21 cellular contexts compared by ENCODE assay signal in genomic region chr14:104552738-104553125, GRCh38. TPM values are rescaled to one million over a fixed set of nuclear protein-coding genes. Genes with fewer than 3 reads are reported as not detected.
DNase-seq lines count a peak whose midpoint lies in the region; ATAC-seq, FAIRE-seq and TF ChIP-seq lines count a peak whose summit lies in the region.
"Had no signal": no experiment of that assay in that cellular context is flagged by ENCODE, and none has a peak within 500 bp of the region (broad histone marks: within the 10 kb centered on the region; RNA-seq: fewer than 3 reads in every experiment).

No MANE protein-coding gene starts in this region.

- DNase-seq in SK-N-SH (peak; percentile 33), GM12891 (ENCODE audit: insufficient read length, low spot score) (peak; percentile 13), neuronal stem cell (ENCODE audit: low spot score) (no peak), NCI-H774 (lab: John Stamatoyannopoulos, UW) (no peak), right lobe of liver (no peak)
- no peak for DNase-seq in stimulated activated CD4-positive, alpha-beta T cell treated with anti-CD3 and anti-CD28 coated beads, Interleukin-2, amount 100 ng/mL, for 24 hours
- DNase-seq: AML-193, DMS79 treated with DMSO at 0.1 percent for 48 hours, IMR-90, NCI-H1417 treated with DMSO at 0.1 percent for 48 hours, NCI-H187 treated with DMSO at 0.1 percent for 48 hours, NCI-H2171, NCI-H526 treated with DMSO at 0.1 percent for 48 hours, SHP77 had no signal

- peak overlapping the region in 3 of 5 experiments; percentile 22 to 62 (median 22) for H3K27ac Mint-ChIP-seq in brain

- peaks cover 3% of the 10 kb centered on the region for H3K27me3 Mint-ChIP-seq in brain

- H2BK15ac ChIP-seq in neuronal stem cell (ENCODE audit: low read length): peak overlapping the region; percentile 82

- H3K9ac ChIP-seq in SK-N-SH (no peak overlapping the region), neuronal stem cell (ENCODE audit: low read depth, low read length, poor library complexity) (no peak overlapping the region)

- peak overlapping the region; percentile 46 for H3K23ac ChIP-seq in neuronal stem cell (ENCODE audit: low read depth, low read length, poor library complexity)

- TF ChIP-seq POLR2A in GM12891 (IDR thresholded peaks at IDR 0.05; ENCODE audit: low read depth, low read length): no peak
- no peak for TF ChIP-seq POLR2A in right lobe of liver (IDR thresholded peaks at IDR 0.05)

- H3K9me3 ChIP-seq in SK-N-SH (no peaks in the 10 kb centered on the region), neuronal stem cell (replicated peaks in 1 of 2; ENCODE audit: control insufficient read depth in 2 of 2, insufficient read depth in 1 of 2, low read depth in 1 of 2, low read length in 2 of 2) (no peaks in the 10 kb centered on the region), right lobe of liver (no peaks in the 10 kb centered on the region)
- H3K9me3 ChIP-seq: HAP-1, Peyer's patch had no signal

- TF ChIP-seq EP300 in SK-N-SH (IDR thresholded peaks at IDR 0.05; ENCODE audit: borderline replicate concordance in 1 of 2, low read depth in 1 of 2, low read length in 1 of 2): no peak

- H3K4me1 Mint-ChIP-seq in brain: peaks cover 63% of the 10 kb centered on the region

- H3K9me2 ChIP-seq in SK-N-SH: no peaks in the 10 kb centered on the region

- no peak overlapping the region for H3K4ac ChIP-seq in neuronal stem cell (ENCODE audit: low read length)

- no peaks in the 10 kb centered on the region for H3K79me2 ChIP-seq in SK-N-SH (ENCODE audit: insufficient read depth)

- H2BK5ac ChIP-seq in neuronal stem cell (ENCODE audit: low read length): no peak overlapping the region

- intact Hi-C loops in right lobe of liver (cut with DNase I): no loop called here

- TF ChIP-seq CTCF in SK-N-SH (IDR thresholded peaks at IDR 0.05) (no peak), brain (conservative IDR thresholded peaks at IDR 0.05) (no peak), right lobe of liver (IDR thresholded peaks at IDR 0.05) (no peak)

- H3K27ac ChIP-seq in SK-N-SH (ENCODE audit: low read depth in 2 of 2, low read length in 1 of 2) (no peak overlapping the region), neuronal stem cell (replicated peaks; ENCODE audit: low read length) (no peak overlapping the region), right lobe of liver (no peak overlapping the region)
- H3K27ac ChIP-seq: 22Rv1, Peyer's patch had no signal

- H4K91ac ChIP-seq in neuronal stem cell (ENCODE audit: low read depth, low read length, poor library complexity): no peak overlapping the region

- WGBS in SK-N-SH (ENCODE audit: low lambda C conversion rate): 39% methylated on average over 9 of the region's 9 CpGs
- WGBS in neuronal stem cell (ENCODE audit: extremely low coverage in 2 of 2, insufficient read length in 2 of 2, insufficient replicate concordance in 1 of 2), 2 donors: no CpG with 5 or more reads among the region's 9 CpGs
- 35% methylated on average over 2 of the region's 9 CpGs for WGBS in right lobe of liver (ENCODE audit: insufficient coverage, low coverage, low lambda C conversion rate, missing lambda C conversion rate)

- peak overlapping the region; percentile 62 for H3K18ac ChIP-seq in neuronal stem cell (ENCODE audit: low read length)

- H3K14ac ChIP-seq in neuronal stem cell (ENCODE audit: low read length): peak overlapping the region; percentile 42

- H3K4me2 ChIP-seq in SK-N-SH: no peak overlapping the region
- no peak overlapping the region for H3K4me2 ChIP-seq in neuronal stem cell (ENCODE audit: insufficient read depth, low read length, poor library complexity, severe bottlenecking)

- ATAC-seq in SK-N-SH treated with all-trans-retinoic acid at 6 μM for 48 hours (no peak), right lobe of liver (no peak)

- H3K27me3 ChIP-seq in SK-N-SH (ENCODE audit: insufficient read depth): no peaks in the 10 kb centered on the region
- peaks cover 0 to 74% (median 0%) of the 10 kb centered on the region in 3 experiments for H3K27me3 ChIP-seq in neuronal stem cell (ENCODE audit: control insufficient read depth in 3 of 3, insufficient read depth in 3 of 3, low read depth in 1 of 3, low read length in 3 of 3)
- no peaks in the 10 kb centered on the region for H3K27me3 ChIP-seq in right lobe of liver
- H3K27me3 ChIP-seq: Peyer's patch had no signal

- CTCF ChIA-PET in SK-N-SH (lab: Yijun Ruan, JAX): interaction anchor here (0.7 to 6.7 kb wide), 4 partner anchors 12 to 458 kb away, joined by 3 to 67 read pairs (median 6); no protein-coding TSS in a partner anchor

- no peak for TF ChIP-seq RAD21 in SK-N-SH (IDR thresholded peaks at IDR 0.05; ENCODE audit: low read length)

- H2BK120ac ChIP-seq in neuronal stem cell (ENCODE audit: low read depth, low read length): peak overlapping the region; percentile 22

- no peaks in the 10 kb centered on the region for H4K20me1 ChIP-seq in SK-N-SH (ENCODE audit: insufficient read depth)

- POLR2A ChIA-PET in SK-N-SH (lab: Yijun Ruan, JAX): no interaction called here

- H3K79me1 ChIP-seq in neuronal stem cell (ENCODE audit: low read depth, low read length): peaks cover 2% of the 10 kb centered on the region

- H3K4me3 Mint-ChIP-seq in brain: peak overlapping the region in 1 of 5 experiments; percentile 15

- H4K8ac ChIP-seq in neuronal stem cell (ENCODE audit: low read depth, low read length): no peak overlapping the region

- H3K36me3 Mint-ChIP-seq in brain: no peaks in the 10 kb centered on the region

- H3K4me3 ChIP-seq in SK-N-SH (ENCODE audit: low read depth in 2 of 2, low read length in 1 of 2): no peak overlapping the region
- no peak overlapping the region for H3K4me3 ChIP-seq in neuronal stem cell (ENCODE audit: low read length in 2 of 2)
- H3K4me3 ChIP-seq in right lobe of liver: no peak overlapping the region
- H3K4me3 ChIP-seq: HAP-1, Peyer's patch had no signal

- FAIRE-seq in GM12891 (lab: Jason Lieb, UNC): no peak
- FAIRE-seq: HTR-8/SVneo had no signal

- no peak overlapping the region for H2BK12ac ChIP-seq in neuronal stem cell (ENCODE audit: low read length)

- peak overlapping the region; percentile 47 for H2AK5ac ChIP-seq in neuronal stem cell (ENCODE audit: low read depth, low read length)

- H3K4me1 ChIP-seq in SK-N-SH (ENCODE audit: control insufficient read depth in 1 of 2, insufficient read depth in 2 of 2, low read depth in 1 of 2, low read length in 1 of 2): peaks cover 0 to 33% of the 10 kb centered on the region in 2 experiments; a peak in 1 of 4 replicates
- H3K4me1 ChIP-seq in neuronal stem cell (ENCODE audit: control insufficient read depth in 2 of 2, insufficient read depth in 1 of 2, low read depth in 1 of 2, low read length in 2 of 2): peaks cover 0 to 2% of the 10 kb centered on the region in 2 donors
- no peaks in the 10 kb centered on the region for H3K4me1 ChIP-seq in right lobe of liver
- H3K4me1 ChIP-seq: HAP-1, Peyer's patch had no signal

- no peaks in the 10 kb centered on the region for H3F3A ChIP-seq in SK-N-SH (replicated peaks; ENCODE audit: insufficient read depth)

- H3K36me3 ChIP-seq in SK-N-SH (replicated peaks in 1 of 2; ENCODE audit: control insufficient read depth in 1 of 2, insufficient read depth in 2 of 2, low read length in 1 of 2) (no peaks in the 10 kb centered on the region), neuronal stem cell (replicated peaks in 1 of 2; ENCODE audit: control insufficient read depth in 2 of 2, insufficient read depth in 2 of 2, low read length in 2 of 2) (no peaks in the 10 kb centered on the region), right lobe of liver (no peaks in the 10 kb centered on the region)
- H3K36me3 ChIP-seq: HAP-1, Peyer's patch had no signal

- H2AFZ ChIP-seq in SK-N-SH (ENCODE audit: low read depth) (no peak overlapping the region), neuronal stem cell (ENCODE audit: low read length) (no peak overlapping the region)

- H3K9me3 Mint-ChIP-seq in brain: peaks cover 0 to 8% (median 3%) of the 10 kb centered on the region in 5 experiments

TF ChIP-seq in SK-N-SH, 30 proteins besides CTCF, POLR2A, EP300 and RAD21:
- TF ChIP-seq RCOR1 (IDR thresholded peaks at IDR 0.05; ENCODE audit: low read length): no peak

TF ChIP-seq in GM12891, 5 proteins besides CTCF, POLR2A, EP300 and RAD21:
- TF ChIP-seq PAX5 (IDR thresholded peaks at IDR 0.05; ENCODE audit: insufficient read depth, low read length, severe bottlenecking) (no peak), POLR2AphosphoS5 (IDR thresholded peaks at IDR 0.05; ENCODE audit: low read depth, low read length) (no peak), TAF1 (IDR thresholded peaks at IDR 0.05; ENCODE audit: low read depth, low read length) (no peak), POU2F2 (IDR thresholded peaks at IDR 0.05; ENCODE audit: low read depth, low read length) (no peak), SPI1 (IDR thresholded peaks at IDR 0.05; ENCODE audit: low read depth, low read length) (no peak)

RNA-seq across cellular contexts. Expression of gene C14orf180, which starts 26.8 kb away (rescaled TPM):
- 0.05 TPM in 1 of 2 replicates, not detected in the other for polyA plus RNA-seq in SK-N-SH (2012; rRNA removed)
- 0.01 TPM in 1 of 2 replicates, not detected in the other for polyA plus RNA-seq in SK-N-SH (2012; cell fraction: cytosol; rRNA removed)
- 0.04 and 0.06 TPM in 2 replicates for polyA plus RNA-seq in SK-N-SH (2012; cell fraction: nucleus; rRNA removed)
- polyA plus RNA-seq in GM12891 (2012; ENCODE audit: low read depth, missing spikeins): not detected
- polyA plus RNA-seq in brain (ENCODE audit: insufficient read depth, low read depth, low replicate concordance): not detected
- polyA plus RNA-seq in neuronal stem cell (2013, experiment 1 of 2): not detected
- polyA plus RNA-seq in neuronal stem cell (2013, experiment 2 of 2): not detected
- 1 to 10 TPM in 4 of 6 experiments, under 1 TPM in 2; 0.35 to 4.0 (median 1.9) TPM for total RNA-seq in right lobe of liver
- total RNA-seq: IMR-90, MCF 10A had no signal
- polyA plus RNA-seq: IMR-90 had no signal

RNA-seq across cellular contexts. Expression of gene TMEM179, which starts 51.8 kb away (rescaled TPM):
- polyA plus RNA-seq in SK-N-SH (2012; rRNA removed) (1.1 and 1.7 TPM in 2 replicates), brain (ENCODE audit: insufficient read depth, low read depth, low replicate concordance) (69.2 TPM)
- polyA plus RNA-seq in SK-N-SH (2012; cell fraction: cytosol; rRNA removed): 1.5 and 1.8 TPM in 2 replicates
- 1.7 and 2.9 TPM in 2 replicates for polyA plus RNA-seq in SK-N-SH (2012; cell fraction: nucleus; rRNA removed)
- not detected for polyA plus RNA-seq in GM12891 (2012; ENCODE audit: low read depth, missing spikeins)
- polyA plus RNA-seq in neuronal stem cell (2013, experiment 1 of 2): 3.0 TPM
- 2.8 TPM for polyA plus RNA-seq in neuronal stem cell (2013, experiment 2 of 2)
- total RNA-seq in right lobe of liver: under 1 TPM in 2 of 6 experiments, not detected in 4; 0.17 to 0.18 TPM
- total RNA-seq: IMR-90, MCF 10A had no signal
- polyA plus RNA-seq: IMR-90 had no signal

Comparison
In these comparisons a context has a peak if more than half of its experiments do, and no peak if none do; other contexts are left out.
1. DNase-seq: peak in SK-N-SH (single experiment) and GM12891 (single experiment); none in neuronal stem cell (single experiment), NCI-H774 (single experiment), right lobe of liver (0 of 3) and stimulated activated CD4-positive, alpha-beta T cell treated with anti-CD3 and anti-CD28 coated beads, Interleukin-2, amount 100 ng/mL, for 24 hours (0 of 2).
2. RNA of gene TMEM179, which starts 51.8 kb away (polyA plus RNA-seq): 69.2 TPM in brain (single experiment); 1.1 to 2.9 TPM in SK-N-SH; every median in the first group is over 10 times any median in the second.